ENCODE assay signal across 8 cellular contexts in the genomic region with DNA sequence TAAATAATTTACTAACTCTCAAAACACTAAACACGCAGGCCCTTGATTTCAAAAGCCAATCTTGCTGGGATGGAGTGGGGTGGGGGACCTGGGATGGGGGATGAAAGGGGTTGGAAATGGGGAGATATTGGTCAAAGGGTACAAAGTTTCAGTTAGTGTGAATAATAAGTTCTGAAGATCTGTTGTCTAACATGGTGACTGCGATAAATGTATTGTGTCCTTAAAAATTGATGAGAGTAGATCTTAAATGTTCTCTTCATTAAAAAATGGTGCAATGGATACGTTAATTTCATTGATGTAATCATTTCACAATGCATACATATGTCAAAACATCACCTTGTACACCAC. TPM values are rescaled to one million over a fixed set of nuclear protein-coding genes. Genes with fewer than 3 reads are reported as not detected.
A peak's percentile ranks its signal among the peaks of the same experiment; 100 is the strongest.
DNase-seq lines count a peak whose midpoint lies in the region; ATAC-seq lines count a peak whose summit lies in the region.

No MANE protein-coding gene starts in this region.

- peak overlapping the region; percentile 94 to 99 (median 97) for H3K4me3 Mint-ChIP-seq in CD4-positive, alpha-beta memory T cell
- H3K4me3 Mint-ChIP-seq in dendritic cell treated with granulocyte-macrophage colony-stimulating factor and Interleukin-4, amounts not matched to agents 40 ng/mL and 50 ng/mL, for 4 days, result peak overlapping the region; percentile 83

- peaks cover 17% of the 10 kb centered on the region for H3K4me1 ChIP-seq in CD4-positive, alpha-beta memory T cell (ENCODE audit: insufficient read depth, low read length)
- H3K4me1 ChIP-seq in Karpas-422 (ENCODE audit: low read length) (peaks cover 23% of the 10 kb centered on the region), neuron (ENCODE audit: insufficient read depth, low read length) (peaks cover 7% of the 10 kb centered on the region)

- H3K9me3 ChIP-seq in CD4-positive, alpha-beta memory T cell (ENCODE audit: control insufficient read depth in 1 of 2, low read length in 2 of 2), result no peaks in the 10 kb centered on the region
- H3K9me3 ChIP-seq in Karpas-422 (ENCODE audit: low read length), result peaks cover 5% of the 10 kb centered on the region; the same call in 1 of the 2 replicates
- peaks cover 3% of the 10 kb centered on the region for H3K9me3 ChIP-seq in neuron (ENCODE audit: low read length)

- no peaks in the 10 kb centered on the region for H3K27me3 Mint-ChIP-seq in CD4-positive, alpha-beta memory T cell
- H3K27me3 Mint-ChIP-seq in dendritic cell treated with granulocyte-macrophage colony-stimulating factor and Interleukin-4, amounts not matched to agents 40 ng/mL and 50 ng/mL, for 4 days, result peaks cover 2% of the 10 kb centered on the region

- H3K4me2 ChIP-seq in Karpas-422 (ENCODE audit: low read depth, low read length, poor library complexity, severe bottlenecking), result peak overlapping the region; percentile 82

- POLR2A ChIA-PET in CD4-positive, alpha-beta memory T cell (lab: Charles Lee; ENCODE audit: partially characterized antibody), result interaction anchor here (0.6 to 3.7 kb wide), 13 partner anchors 8 to 1110 kb away, joined by 3 to 31 read pairs (median 4); a partner anchor contains a TSS

- H2AFZ ChIP-seq in Karpas-422 (ENCODE audit: low read length) (no peak overlapping the region), neuron (ENCODE audit: low read depth, low read length) (peak overlapping the region; percentile 58)

- H3K4me3 ChIP-seq in CD4-positive, alpha-beta memory T cell (ENCODE audit: low read length in 2 of 2), result peak overlapping the region; percentile 77 to 83
- peak overlapping the region; percentile 82 for H3K4me3 ChIP-seq in Karpas-422 (ENCODE audit: low read length)
- H3K4me3 ChIP-seq in neuron (ENCODE audit: low read length), result peak overlapping the region; percentile 71

- H3K36me3 ChIP-seq in CD4-positive, alpha-beta memory T cell (ENCODE audit: insufficient read depth, low read length), result no peaks in the 10 kb centered on the region
- H3K36me3 ChIP-seq in Karpas-422 (ENCODE audit: insufficient read depth, low read length), result no peaks in the 10 kb centered on the region; the same call in 1 of the 2 replicates
- H3K36me3 ChIP-seq in neuron (ENCODE audit: insufficient read depth, low read length), result no peaks in the 10 kb centered on the region

- H4K20me1 ChIP-seq in Karpas-422 (ENCODE audit: insufficient read depth, low read depth, low read length), result no peaks in the 10 kb centered on the region

- H3K9me3 Mint-ChIP-seq in CD4-positive, alpha-beta memory T cell, result peaks cover 0 to 5% (median 0%) of the 10 kb centered on the region in 8 donors
- H3K9me3 Mint-ChIP-seq in dendritic cell treated with granulocyte-macrophage colony-stimulating factor and Interleukin-4, amounts not matched to agents 40 ng/mL and 50 ng/mL, for 4 days, result peaks cover 18% of the 10 kb centered on the region

- no peaks in the 10 kb centered on the region for H3K9me2 ChIP-seq in Karpas-422 (replicated peaks; ENCODE audit: insufficient read depth, low read length)

- no peaks in the 10 kb centered on the region for H3K27me3 ChIP-seq in CD4-positive, alpha-beta memory T cell (ENCODE audit: insufficient read depth, low read length)
- H3K27me3 ChIP-seq in Karpas-422 (ENCODE audit: low read length) (no peaks in the 10 kb centered on the region), neuron (ENCODE audit: insufficient read depth, low read length) (no peaks in the 10 kb centered on the region)

- intact Hi-C loops in CD4-positive, alpha-beta memory T cell (cut with micrococcal nuclease), result loop anchor here (1.0 to 10.0 kb wide), 7 partner anchors 144 to 1502 kb away; a partner anchor contains a TSS
- intact Hi-C loops in dendritic cell treated with granulocyte-macrophage colony-stimulating factor and Interleukin-4, amounts not matched to agents 40 ng/mL and 50 ng/mL, for 4 days (cut with micrococcal nuclease), result loop anchor here (5.0 to 10.0 kb wide), 3 partner anchors 350 to 1580 kb away; a partner anchor contains a TSS

- peaks cover 9% of the 10 kb centered on the region for H3K79me2 ChIP-seq in Karpas-422 (ENCODE audit: low read length)

- peak overlapping the region; percentile 99 to 100 (median 99) for H3K27ac Mint-ChIP-seq in CD4-positive, alpha-beta memory T cell
- H3K27ac Mint-ChIP-seq in dendritic cell treated with granulocyte-macrophage colony-stimulating factor and Interleukin-4, amounts not matched to agents 40 ng/mL and 50 ng/mL, for 4 days, result peak overlapping the region; percentile 100

- H3K4me1 Mint-ChIP-seq in CD4-positive, alpha-beta memory T cell, result peaks cover 12 to 27% (median 16%) of the 10 kb centered on the region in 4 donors
- H3K4me1 Mint-ChIP-seq in dendritic cell treated with granulocyte-macrophage colony-stimulating factor and Interleukin-4, amounts not matched to agents 40 ng/mL and 50 ng/mL, for 4 days (ENCODE audit: low read depth), result peaks cover 7% of the 10 kb centered on the region

- no peak for DNase-seq in CD4-positive, alpha-beta memory T cell
- no peak for DNase-seq in Karpas-422
- no peak for DNase-seq in NCI-H1048 (lab: John Stamatoyannopoulos, UW)
- DNase-seq in activated CD4-positive, alpha-beta T cell treated with anti-CD3 and anti-CD28 coated beads, Interleukin-2, amount 50 U/mL, for 1 hour, result no peak
- no peak for DNase-seq in NCI-H226

- H3K9ac ChIP-seq in Karpas-422 (ENCODE audit: low read length), result peak overlapping the region; percentile 92

- H3K27ac ChIP-seq in CD4-positive, alpha-beta memory T cell (ENCODE audit: low read depth, low read length), result peak overlapping the region; percentile 93
- peak overlapping the region; percentile 91 for H3K27ac ChIP-seq in Karpas-422 (ENCODE audit: low read length)

- CTCF ChIA-PET in CD4-positive, alpha-beta memory T cell (lab: Charles Lee; ENCODE audit: partially characterized antibody), result interaction anchor here (1.5 to 2.2 kb wide), 3 partner anchors 8 to 590 kb away, joined by 5 to 10 read pairs (median 8); no protein-coding TSS in a partner anchor

- peaks cover 18 to 23% of the 10 kb centered on the region in 2 donors for H3K36me3 Mint-ChIP-seq in CD4-positive, alpha-beta memory T cell
- H3K36me3 Mint-ChIP-seq in dendritic cell treated with granulocyte-macrophage colony-stimulating factor and Interleukin-4, amounts not matched to agents 40 ng/mL and 50 ng/mL, for 4 days (ENCODE audit: low read depth), result peaks cover 19% of the 10 kb centered on the region

- no peak for ATAC-seq in GM21529 (IDR thresholded peaks at IDR 0.05; ENCODE audit: unreplicated experiment)

RNA-seq across cellular contexts. Expression of a gene that starts 0.5 kb away (rescaled TPM):
- total RNA-seq in CD4-positive, alpha-beta memory T cell, result 10 to 100 TPM; 13.1 to 16.9 TPM
- 10 to 100 TPM; 16.7 to 16.9 TPM for polyA plus RNA-seq in CD4-positive, alpha-beta memory T cell
- total RNA-seq in Karpas-422 (2014; rRNA removed; shearing (Covaris generic); ENCODE audit: low replicate concordance), result 19.8 and 22.8 TPM in 2 replicates
